In genomic region chr20:34922654-34923381, GRCh38 we compare ENCODE assay signal across 10 cellular contexts. TPM values are rescaled to one million over a fixed set of nuclear protein-coding genes. Genes with fewer than 3 reads are reported as not detected.
A peak's percentile ranks its signal among the peaks of the same experiment; 100 is the strongest.
DNase-seq lines count a peak whose midpoint lies in the region; ATAC-seq and TF ChIP-seq lines count a peak whose summit lies in the region.
"Had no signal": no experiment of that assay in that cellular context is flagged by ENCODE, and none has a peak within 500 bp of the region (broad histone marks: within the 10 kb centered on the region; RNA-seq: fewer than 3 reads in every experiment).

No MANE protein-coding gene starts in this region.

- no peak for TF ChIP-seq POLR2A in stomach (IDR thresholded peaks at IDR 0.05)

- H3K27ac ChIP-seq in stomach = peak overlapping the region in 4 of 5 donors; percentile 60 to 74 (median 66)

- 77 to 81% (median 78%) methylated on average over 5 of the region's 5 CpGs for WGBS in stomach, 5 donors

- no peaks in the 10 kb centered on the region for H3K9me3 ChIP-seq in stomach

- intact Hi-C loops in left ventricle myocardium superior (cut with micrococcal nuclease) = no loop called here
- intact Hi-C loops in stomach (cut with DNase I; ENCODE audit: low total_unique reads) = no loop called here

- DNase-seq in H4 (ENCODE audit: low spot score) = peak; percentile 31
- DNase-seq in astrocyte of the cerebellum (ENCODE audit: low read depth) = peak; percentile 71
- no peak for DNase-seq in left ventricle myocardium superior
- DNase-seq in stomach = peak; percentile 42
- DNase-seq in NCI-H1417 treated with DMSO at 0.1 percent for 48 hours (lab: John Stamatoyannopoulos, UW) = no peak
- no peak for DNase-seq in T-helper 9 cell
- DNase-seq: activated effector memory CD4-positive, alpha-beta T cell treated with anti-CD3 and anti-CD28 coated beads, Interleukin-2, amount 50 U/mL, for 16 hours had no signal

- TF ChIP-seq EP300 in stomach (IDR thresholded peaks at IDR 0.05) = no peak

- in situ Hi-C loops in astrocyte of the cerebellum (cut with HindIII; ENCODE audit: low sequenced_read_pairs) = loop anchor here (5.0 kb wide), 1 partner anchor 61 kb away; no protein-coding TSS in a partner anchor

- TF ChIP-seq CTCF in astrocyte of the cerebellum (IDR thresholded peaks at IDR 0.05; ENCODE audit: low read depth, low read length, missing control alignments) (no peak), stomach (IDR thresholded peaks at IDR 0.05) (no peak)

- H3K27me3 ChIP-seq in stomach = no peaks in the 10 kb centered on the region

- no peak overlapping the region for H3K4me3 ChIP-seq in astrocyte of the cerebellum (ENCODE audit: low read depth, low read length)
- H3K4me3 ChIP-seq in stomach = no peak overlapping the region

- peaks cover 9 to 21% (median 17%) of the 10 kb centered on the region in 4 donors for H3K4me1 ChIP-seq in stomach

- ATAC-seq in left ventricle myocardium superior (peak; percentile 80), HG03139 (IDR thresholded peaks at IDR 0.05; ENCODE audit: unreplicated experiment) (no peak), GM21381 (IDR thresholded peaks at IDR 0.05; ENCODE audit: unreplicated experiment) (no peak)

- H3K36me3 ChIP-seq in stomach = peaks cover 47 to 85% (median 79%) of the 10 kb centered on the region in 4 donors

RNA-seq across cellular contexts. Expression of gene GSS, which starts 32.8 kb away (rescaled TPM):
- 67.0 and 72.4 TPM in 2 replicates for total RNA-seq in H4 (2014; rRNA removed; shearing (Covaris generic))
- total RNA-seq in left ventricle myocardium superior (18.6 TPM), stomach (100 to 1,000 TPM in 1 of 5 donors, 10 to 100 TPM in 4; 18.1 to 199 (median 54.6) TPM)
- polyA plus RNA-seq in stomach = 10 to 100 TPM; 41.5 to 45.8 (median 41.6) TPM

RNA-seq across cellular contexts. Expression of gene MYH7B, which starts 32.9 kb away (rescaled TPM):
- total RNA-seq in H4 (2014; rRNA removed; shearing (Covaris generic)) = 0.62 TPM in 1 of 2 replicates, not detected in the other
- total RNA-seq in left ventricle myocardium superior (297 TPM), stomach (1 to 10 TPM in 1 of 5 donors, under 1 TPM in 2, not detected in 2; 0.45 to 1.5 (median 0.58) TPM)
- under 1 TPM; 0.15 to 0.68 (median 0.60) TPM for polyA plus RNA-seq in stomach
- total RNA-seq: glomerular endothelial cell had no signal

RNA-seq across cellular contexts. Expression of gene ACSS2, which starts 46.4 kb away (rescaled TPM):
- total RNA-seq in H4 (2014; rRNA removed; shearing (Covaris generic)) = 14.1 and 18.5 TPM in 2 replicates
- 156 TPM for total RNA-seq in left ventricle myocardium superior
- 1,000 to 10,000 TPM in 1 of 5 donors, 100 to 1,000 TPM in 3, 10 to 100 TPM in 1; 98.8 to 1,709 (median 162) TPM for total RNA-seq in stomach
- polyA plus RNA-seq in stomach = 100 to 1,000 TPM in 1 of 3 donors, 10 to 100 TPM in 2; 59.0 to 120 (median 68.5) TPM

RNA-seq across cellular contexts. Expression of gene GGT7, which starts 50.2 kb away (rescaled TPM):
- total RNA-seq in H4 (2014; rRNA removed; shearing (Covaris generic)) = 0.76 and 0.99 TPM in 2 replicates
- total RNA-seq in left ventricle myocardium superior (22.0 TPM), stomach (10 to 100 TPM; 10.5 to 29.0 (median 19.2) TPM)
- 10 to 100 TPM in 1 of 3 donors, 1 to 10 TPM in 2; 4.1 to 12.8 (median 8.4) TPM for polyA plus RNA-seq in stomach

Comparison
In these comparisons a context has a peak if more than half of its experiments do, and no peak if none do; other contexts are left out.
1. DNase-seq: peak in H4 (single experiment), astrocyte of the cerebellum (single experiment) and stomach (single experiment); none in left ventricle myocardium superior (single experiment), NCI-H1417 treated with DMSO at 0.1 percent for 48 hours (single experiment) and T-helper 9 cell (single experiment).
2. RNA of gene MYH7B, which starts 32.9 kb away (total RNA-seq): 297 TPM in left ventricle myocardium superior (single experiment); 0.45 to 1.5 TPM in stomach and 0.62 TPM in H4; every median in the first group is over 100 times any median in the second.